ENCODE assay signal across 14 cellular contexts in genomic region chr3:57943525-57944312, GRCh38.
DNase-seq lines count a peak whose midpoint lies in the region; ATAC-seq and TF ChIP-seq lines count a peak whose summit lies in the region.
"Had no signal": no experiment of that assay in that cellular context is flagged by ENCODE, and none has a peak within 500 bp of the region (broad histone marks: within the 10 kb centered on the region; RNA-seq: fewer than 3 reads in every experiment).

No MANE protein-coding gene starts in this region.

- H3K4me1 ChIP-seq in esophagus muscularis mucosa (peaks cover 34 to 54% (median 48%) of the 10 kb centered on the region in 4 donors), muscle layer of colon (ENCODE audit: insufficient read depth, low read length) (peaks cover 45% of the 10 kb centered on the region), stomach (peaks cover 3 to 58% (median 37%) of the 10 kb centered on the region in 4 donors)
- H3K4me1 ChIP-seq: BLaER1 had no signal

- peak overlapping the region; percentile 37 for H3K27ac ChIP-seq in RWPE1
- peak overlapping the region; percentile 56 to 81 (median 65) for H3K27ac ChIP-seq in esophagus muscularis mucosa (replicated peaks in 1 of 4)
- peak overlapping the region; percentile 45 for H3K27ac ChIP-seq in muscle layer of colon (ENCODE audit: low read depth, low read length)
- H3K27ac ChIP-seq in stomach, result peak overlapping the region in 4 of 5 donors; percentile 39 to 90 (median 64)
- H3K27ac ChIP-seq: BLaER1 had no signal

- 78% methylated on average over 5 of the region's 5 CpGs for WGBS in esophagus muscularis mucosa
- 86 to 95% (median 91%) methylated on average over 5 of the region's 5 CpGs for WGBS in stomach, 5 donors

- no peak overlapping the region for H3K9ac ChIP-seq in muscle layer of colon (ENCODE audit: low read length)
- H3K9ac ChIP-seq: BLaER1 had no signal

- TF ChIP-seq EP300 in esophagus muscularis mucosa (IDR thresholded peaks at IDR 0.05) (no peak), stomach (IDR thresholded peaks at IDR 0.05) (no peak)

- ATAC-seq in HG02798 (IDR thresholded peaks at IDR 0.05; ENCODE audit: poor library complexity, unreplicated experiment), result no peak

- TF ChIP-seq CTCF in RWPE1 (conservative IDR thresholded peaks at IDR 0.05; ENCODE audit: low read depth) (no peak), esophagus muscularis mucosa (IDR thresholded peaks at IDR 0.05) (no peak), stomach (IDR thresholded peaks at IDR 0.05) (no peak)

- DNase-seq in RWPE1 (ENCODE audit: low spot score), result no peak
- DNase-seq in esophagus muscularis mucosa (ENCODE audit: extremely low spot score), result no peak
- DNase-seq in stomach, result no peak
- DNase-seq in AML-193 (lab: John Stamatoyannopoulos, UW), result no peak
- DNase-seq in NCI-H2081 (lab: John Stamatoyannopoulos, UW), result no peak
- no peak for DNase-seq in cerebellum (ENCODE audit: low spot score)
- DNase-seq: activated gamma-delta T cell, EL, KG1, NCI-H146, T-helper 9 cell had no signal

- H3K36me3 ChIP-seq in esophagus muscularis mucosa (no peaks in the 10 kb centered on the region), muscle layer of colon (ENCODE audit: insufficient read depth, low read length) (no peaks in the 10 kb centered on the region), stomach (no peaks in the 10 kb centered on the region)
- H3K36me3 ChIP-seq: BLaER1 had no signal

- H3K9me3 ChIP-seq in esophagus muscularis mucosa (no peaks in the 10 kb centered on the region), muscle layer of colon (ENCODE audit: low read length) (no peaks in the 10 kb centered on the region), stomach (peaks cover 0 to 6% (median 0%) of the 10 kb centered on the region in 4 donors)
- H3K9me3 ChIP-seq: BLaER1 had no signal

- CTCF ChIA-PET in RWPE1 (lab: Yijun Ruan, JAX), result no interaction called here

- intact Hi-C loops in esophagus muscularis mucosa (cut with DNase I) (loop anchor here (5.0 kb wide), 1 partner anchor 41 kb away; no protein-coding TSS in a partner anchor), stomach (cut with DNase I; ENCODE audit: low total_unique reads) (no loop called here)

- TF ChIP-seq POLR2A in esophagus muscularis mucosa (IDR thresholded peaks at IDR 0.05; ENCODE audit: low read depth) (no peak), stomach (IDR thresholded peaks at IDR 0.05) (no peak)

- H3K27me3 ChIP-seq in esophagus muscularis mucosa, result no peaks in the 10 kb centered on the region
- H3K27me3 ChIP-seq in muscle layer of colon (ENCODE audit: control insufficient read depth in 1 of 2, insufficient read depth in 2 of 2, low read length in 2 of 2), result no peaks in the 10 kb centered on the region
- H3K27me3 ChIP-seq in stomach, result no peaks in the 10 kb centered on the region
- H3K27me3 ChIP-seq: BLaER1 had no signal

- no peak overlapping the region for H3K4me3 ChIP-seq in esophagus muscularis mucosa
- H3K4me3 ChIP-seq in muscle layer of colon (ENCODE audit: low read depth in 1 of 2, low read length in 2 of 2), result no peak overlapping the region
- H3K4me3 ChIP-seq in stomach, result no peak overlapping the region
- H3K4me3 ChIP-seq: BLaER1 had no signal

- POLR2A ChIA-PET in RWPE1 (lab: Yijun Ruan, JAX; ENCODE audit: low non-redundant PET), result no interaction called here
